In genomic region chr22:29780781-29781676, GRCh38 we compare ENCODE assay signal across 9 cellular contexts. TPM values are rescaled to one million over a fixed set of nuclear protein-coding genes. Genes with fewer than 3 reads are reported as not detected.
DNase-seq lines count a peak whose midpoint lies in the region; ATAC-seq and TF ChIP-seq lines count a peak whose summit lies in the region.
"Had no signal": no experiment of that assay in that cellular context is flagged by ENCODE, and none has a peak within 500 bp of the region (broad histone marks: within the 10 kb centered on the region; RNA-seq: fewer than 3 reads in every experiment).

No MANE protein-coding gene starts in this region.

- TF ChIP-seq CTCF in HEK293 (tag by site-specific recombination; IDR thresholded peaks at IDR 0.05) (no peak), hepatocyte (IDR thresholded peaks at IDR 0.05; ENCODE audit: poor library complexity) (no peak)

- CTCF ChIA-PET in HEK293 (lab: Yijun Ruan, JAX) = interaction anchor here (0.5 to 1.3 kb wide), 6 partner anchors 9 to 332 kb away, joined by 3 to 7 read pairs (median 3); no protein-coding TSS in a partner anchor

- no peak overlapping the region for H3K4me2 ChIP-seq in hepatocyte

- no peak for ATAC-seq in HG03469 (IDR thresholded peaks at IDR 0.05; ENCODE audit: unreplicated experiment)

- peak overlapping the region; percentile 23 to 74 (median 28) for H3K9ac ChIP-seq in skeletal muscle tissue (ENCODE audit: low read depth in 1 of 3, low read length in 3 of 3)

- H3K4me1 ChIP-seq in HEK293 (ENCODE audit: control insufficient read depth, insufficient read depth, low read length) (no peaks in the 10 kb centered on the region; the same call in 1 of the 2 replicates), hepatocyte (ENCODE audit: insufficient read depth) (peaks cover 21% of the 10 kb centered on the region), skeletal muscle tissue (ENCODE audit: control insufficient read depth in 3 of 3, insufficient read depth in 3 of 3, low read length in 3 of 3) (peaks cover 42 to 47% (median 44%) of the 10 kb centered on the region in 3 donors)

- POLR2A ChIA-PET in HEK293 (lab: Yijun Ruan, JAX) = interaction anchor here (1.0 to 1.1 kb wide), 2 partner anchors 14 to 228 kb away, joined by 3 to 6 read pairs; partner anchors contain the start of genes UQCR10 and ZMAT5

- no peak overlapping the region for H3K4me3 ChIP-seq in HEK293 (ENCODE audit: low read depth, low read length)
- H3K4me3 ChIP-seq in hepatocyte = no peak overlapping the region
- peak overlapping the region in 2 of 3 donors; percentile 13 to 19 for H3K4me3 ChIP-seq in skeletal muscle tissue (ENCODE audit: low read length in 3 of 3)

- no peak overlapping the region for H3K27ac ChIP-seq in HEK293 (ENCODE audit: extremely low read depth, low read depth, low read length)
- H3K27ac ChIP-seq in hepatocyte = peak overlapping the region; percentile 52
- H3K27ac ChIP-seq in skeletal muscle tissue (ENCODE audit: low read depth, low read length) = peak overlapping the region; percentile 82

- DNase-seq in astrocyte of the hippocampus (ENCODE audit: low read depth, low spot score) (peak; percentile 96), hepatocyte (ENCODE audit: low spot score) (no peak), 8988T (no peak), NCI-H1930 (lab: John Stamatoyannopoulos, UW) (no peak)
- DNase-seq in activated naive CD4-positive, alpha-beta T cell treated with Interleukin-2 at 50 U/mL for 16 hours = no peak
- DNase-seq: activated naive CD8-positive, alpha-beta T cell treated with anti-CD3 and anti-CD28 coated beads, Interleukin-2, amount 10 ng/mL, durations not matched to agents 7 days and 5 days had no signal

- H3K9me3 ChIP-seq in HEK293 (ENCODE audit: control insufficient read depth, insufficient read depth, low read depth, low read length) (no peaks in the 10 kb centered on the region), hepatocyte (ENCODE audit: low read depth) (no peaks in the 10 kb centered on the region), skeletal muscle tissue (ENCODE audit: control insufficient read depth in 3 of 3, low read length in 3 of 3) (no peaks in the 10 kb centered on the region)

- WGBS in hepatocyte (ENCODE audit: low lambda C conversion rate, missing lambda C conversion rate) = 58% methylated on average over 8 of the region's 8 CpGs

- H3K27me3 ChIP-seq in hepatocyte = no peaks in the 10 kb centered on the region
- H3K27me3 ChIP-seq in skeletal muscle tissue (ENCODE audit: control insufficient read depth in 3 of 3, insufficient read depth in 3 of 3, low read length in 3 of 3) = no peaks in the 10 kb centered on the region

- H4K20me1 ChIP-seq in hepatocyte (ENCODE audit: insufficient read depth, poor library complexity, severe bottlenecking) = no peaks in the 10 kb centered on the region

- no peak overlapping the region for H2AFZ ChIP-seq in hepatocyte

- H3K9me2 ChIP-seq in hepatocyte (replicated peaks; ENCODE audit: insufficient read depth) = no peaks in the 10 kb centered on the region

- H3K36me3 ChIP-seq in HEK293 (ENCODE audit: control insufficient read depth in 2 of 2, insufficient read depth in 1 of 2, low read length in 2 of 2) = no peaks in the 10 kb centered on the region
- H3K36me3 ChIP-seq in hepatocyte (replicated peaks; ENCODE audit: insufficient read depth, low read depth) = no peaks in the 10 kb centered on the region
- no peaks in the 10 kb centered on the region for H3K36me3 ChIP-seq in skeletal muscle tissue (ENCODE audit: control insufficient read depth in 3 of 3, insufficient read depth in 3 of 3, low read length in 3 of 3)

- H3K79me2 ChIP-seq in hepatocyte = no peaks in the 10 kb centered on the region

TF ChIP-seq in HEK293, 187 proteins besides CTCF, POLR2A, EP300 and RAD21:
- peak; percentile 87 for TF ChIP-seq PRDM1 (tag by site-specific recombination; IDR thresholded peaks at IDR 0.05)
- 0 out of 2 replicates have a peak, but pooled peaks have one; percentile 27 for TF ChIP-seq ZNF335 (tag by site-specific recombination; conservative IDR thresholded peaks at IDR 0.05)
- TF ChIP-seq ZIC2 (tag by site-specific recombination; IDR thresholded peaks at IDR 0.05) = peak; percentile 89
- TF ChIP-seq GLIS1 (tag by site-specific recombination; IDR thresholded peaks at IDR 0.05) = peak; percentile 19; the same call in 1 of the 2 replicates
- no peak for TF ChIP-seq ZNF148 (tag by site-specific recombination; IDR thresholded peaks at IDR 0.05; ENCODE audit: borderline replicate concordance)
- 0 out of 2 replicates have a peak, but pooled peaks have one; percentile 31 for TF ChIP-seq ZNF366 (tag by site-specific recombination; conservative IDR thresholded peaks at IDR 0.05)
- no peak for TF ChIP-seq ZNF398 (tag by site-specific recombination; IDR thresholded peaks at IDR 0.05)
- TF ChIP-seq BCL11B (tag by site-specific recombination; IDR thresholded peaks at IDR 0.05; ENCODE audit: low read depth) = no peak
- TF ChIP-seq ZBTB17 (tag by site-specific recombination; IDR thresholded peaks at IDR 0.05) = peak; percentile 66

RNA-seq across cellular contexts. Expression of gene UQCR10, which starts 13.9 kb away (rescaled TPM):
- 120 and 122 TPM in 2 replicates for total RNA-seq in hepatocyte
- polyA plus RNA-seq in hepatocyte = 387 and 414 TPM in 2 replicates
- 57.9 TPM for total RNA-seq in skeletal muscle tissue

RNA-seq across cellular contexts. Expression of gene ZMAT5, which starts 14.2 kb away (rescaled TPM):
- 18.2 and 25.7 TPM in 2 replicates for total RNA-seq in hepatocyte
- polyA plus RNA-seq in hepatocyte = 29.0 and 38.5 TPM in 2 replicates
- total RNA-seq in skeletal muscle tissue = 18.8 TPM

RNA-seq across cellular contexts. Expression of gene ASCC2, which starts 57.0 kb away (rescaled TPM):
- total RNA-seq in hepatocyte (25.9 and 26.2 TPM in 2 replicates), skeletal muscle tissue (15.7 TPM)
- polyA plus RNA-seq in hepatocyte = 54.2 and 54.8 TPM in 2 replicates

Comparison
In these comparisons a context has a peak if more than half of its experiments do, and no peak if none do; other contexts are left out.
1. H3K4me3 ChIP-seq: peak in skeletal muscle tissue (2 of 3); none in HEK293 (single experiment) and hepatocyte (single experiment).